Comparison of ENCODE assay signal across 1 cellular context in genomic region chr12:124914392-124915248, GRCh38.
TF ChIP-seq lines count a peak whose summit lies in the region.

TSS of gene UBC (minus strand) at chr12:124914650. CDS start at chr12:124913771, 879 bp downstream.

TF ChIP-seq in H1, 55 proteins besides CTCF, POLR2A, EP300 and RAD21 (continued from another document):
- peak; percentile 34 for TF ChIP-seq ATF2 (IDR thresholded peaks at IDR 0.05; ENCODE audit: low read length)
- TF ChIP-seq HDAC2 (IDR thresholded peaks at IDR 0.05; ENCODE audit: borderline replicate concordance in 1 of 2, low read depth in 2 of 2, low read length in 2 of 2): 0 out of 4 replicates have a peak, but pooled peaks of 1 of the 2 experiments have one; percentile 59
- TF ChIP-seq NANOG (IDR thresholded peaks at IDR 0.05; ENCODE audit: insufficient read depth, low read depth, low read length, poor library complexity, severe bottlenecking): peak; percentile 9
- TF ChIP-seq HDAC6 (IDR thresholded peaks at IDR 0.05; ENCODE audit: low read depth, low read length): no peak
- TF ChIP-seq SAP30 (IDR thresholded peaks at IDR 0.05; ENCODE audit: insufficient read depth, insufficient replicate concordance, low read length): no peak
- TF ChIP-seq BCL11A (IDR thresholded peaks at IDR 0.05; ENCODE audit: low read depth in 2 of 2, low read length in 2 of 2): no peak
- TF ChIP-seq FOSL1 (IDR thresholded peaks at IDR 0.05; ENCODE audit: insufficient read depth, low read depth, low read length): peak; percentile 46; the same call in 1 of the 2 replicates
- TF ChIP-seq JUND (IDR thresholded peaks at IDR 0.05; ENCODE audit: low read length): peak; percentile 95
- peak; percentile 100 for TF ChIP-seq PHF8 (conservative IDR thresholded peaks at IDR 0.05; ENCODE audit: low read depth, low read length)
- no peak; the same call in 1 of the 2 replicates for TF ChIP-seq KDM1A (IDR thresholded peaks at IDR 0.05; ENCODE audit: borderline replicate concordance, low read length)
- peak; percentile 99 for TF ChIP-seq TAF1 (IDR thresholded peaks at IDR 0.05; ENCODE audit: low read depth, low read length)
- TF ChIP-seq TCF12 (IDR thresholded peaks at IDR 0.05; ENCODE audit: low read depth, low read length): no peak
- TF ChIP-seq, protein P1, sequence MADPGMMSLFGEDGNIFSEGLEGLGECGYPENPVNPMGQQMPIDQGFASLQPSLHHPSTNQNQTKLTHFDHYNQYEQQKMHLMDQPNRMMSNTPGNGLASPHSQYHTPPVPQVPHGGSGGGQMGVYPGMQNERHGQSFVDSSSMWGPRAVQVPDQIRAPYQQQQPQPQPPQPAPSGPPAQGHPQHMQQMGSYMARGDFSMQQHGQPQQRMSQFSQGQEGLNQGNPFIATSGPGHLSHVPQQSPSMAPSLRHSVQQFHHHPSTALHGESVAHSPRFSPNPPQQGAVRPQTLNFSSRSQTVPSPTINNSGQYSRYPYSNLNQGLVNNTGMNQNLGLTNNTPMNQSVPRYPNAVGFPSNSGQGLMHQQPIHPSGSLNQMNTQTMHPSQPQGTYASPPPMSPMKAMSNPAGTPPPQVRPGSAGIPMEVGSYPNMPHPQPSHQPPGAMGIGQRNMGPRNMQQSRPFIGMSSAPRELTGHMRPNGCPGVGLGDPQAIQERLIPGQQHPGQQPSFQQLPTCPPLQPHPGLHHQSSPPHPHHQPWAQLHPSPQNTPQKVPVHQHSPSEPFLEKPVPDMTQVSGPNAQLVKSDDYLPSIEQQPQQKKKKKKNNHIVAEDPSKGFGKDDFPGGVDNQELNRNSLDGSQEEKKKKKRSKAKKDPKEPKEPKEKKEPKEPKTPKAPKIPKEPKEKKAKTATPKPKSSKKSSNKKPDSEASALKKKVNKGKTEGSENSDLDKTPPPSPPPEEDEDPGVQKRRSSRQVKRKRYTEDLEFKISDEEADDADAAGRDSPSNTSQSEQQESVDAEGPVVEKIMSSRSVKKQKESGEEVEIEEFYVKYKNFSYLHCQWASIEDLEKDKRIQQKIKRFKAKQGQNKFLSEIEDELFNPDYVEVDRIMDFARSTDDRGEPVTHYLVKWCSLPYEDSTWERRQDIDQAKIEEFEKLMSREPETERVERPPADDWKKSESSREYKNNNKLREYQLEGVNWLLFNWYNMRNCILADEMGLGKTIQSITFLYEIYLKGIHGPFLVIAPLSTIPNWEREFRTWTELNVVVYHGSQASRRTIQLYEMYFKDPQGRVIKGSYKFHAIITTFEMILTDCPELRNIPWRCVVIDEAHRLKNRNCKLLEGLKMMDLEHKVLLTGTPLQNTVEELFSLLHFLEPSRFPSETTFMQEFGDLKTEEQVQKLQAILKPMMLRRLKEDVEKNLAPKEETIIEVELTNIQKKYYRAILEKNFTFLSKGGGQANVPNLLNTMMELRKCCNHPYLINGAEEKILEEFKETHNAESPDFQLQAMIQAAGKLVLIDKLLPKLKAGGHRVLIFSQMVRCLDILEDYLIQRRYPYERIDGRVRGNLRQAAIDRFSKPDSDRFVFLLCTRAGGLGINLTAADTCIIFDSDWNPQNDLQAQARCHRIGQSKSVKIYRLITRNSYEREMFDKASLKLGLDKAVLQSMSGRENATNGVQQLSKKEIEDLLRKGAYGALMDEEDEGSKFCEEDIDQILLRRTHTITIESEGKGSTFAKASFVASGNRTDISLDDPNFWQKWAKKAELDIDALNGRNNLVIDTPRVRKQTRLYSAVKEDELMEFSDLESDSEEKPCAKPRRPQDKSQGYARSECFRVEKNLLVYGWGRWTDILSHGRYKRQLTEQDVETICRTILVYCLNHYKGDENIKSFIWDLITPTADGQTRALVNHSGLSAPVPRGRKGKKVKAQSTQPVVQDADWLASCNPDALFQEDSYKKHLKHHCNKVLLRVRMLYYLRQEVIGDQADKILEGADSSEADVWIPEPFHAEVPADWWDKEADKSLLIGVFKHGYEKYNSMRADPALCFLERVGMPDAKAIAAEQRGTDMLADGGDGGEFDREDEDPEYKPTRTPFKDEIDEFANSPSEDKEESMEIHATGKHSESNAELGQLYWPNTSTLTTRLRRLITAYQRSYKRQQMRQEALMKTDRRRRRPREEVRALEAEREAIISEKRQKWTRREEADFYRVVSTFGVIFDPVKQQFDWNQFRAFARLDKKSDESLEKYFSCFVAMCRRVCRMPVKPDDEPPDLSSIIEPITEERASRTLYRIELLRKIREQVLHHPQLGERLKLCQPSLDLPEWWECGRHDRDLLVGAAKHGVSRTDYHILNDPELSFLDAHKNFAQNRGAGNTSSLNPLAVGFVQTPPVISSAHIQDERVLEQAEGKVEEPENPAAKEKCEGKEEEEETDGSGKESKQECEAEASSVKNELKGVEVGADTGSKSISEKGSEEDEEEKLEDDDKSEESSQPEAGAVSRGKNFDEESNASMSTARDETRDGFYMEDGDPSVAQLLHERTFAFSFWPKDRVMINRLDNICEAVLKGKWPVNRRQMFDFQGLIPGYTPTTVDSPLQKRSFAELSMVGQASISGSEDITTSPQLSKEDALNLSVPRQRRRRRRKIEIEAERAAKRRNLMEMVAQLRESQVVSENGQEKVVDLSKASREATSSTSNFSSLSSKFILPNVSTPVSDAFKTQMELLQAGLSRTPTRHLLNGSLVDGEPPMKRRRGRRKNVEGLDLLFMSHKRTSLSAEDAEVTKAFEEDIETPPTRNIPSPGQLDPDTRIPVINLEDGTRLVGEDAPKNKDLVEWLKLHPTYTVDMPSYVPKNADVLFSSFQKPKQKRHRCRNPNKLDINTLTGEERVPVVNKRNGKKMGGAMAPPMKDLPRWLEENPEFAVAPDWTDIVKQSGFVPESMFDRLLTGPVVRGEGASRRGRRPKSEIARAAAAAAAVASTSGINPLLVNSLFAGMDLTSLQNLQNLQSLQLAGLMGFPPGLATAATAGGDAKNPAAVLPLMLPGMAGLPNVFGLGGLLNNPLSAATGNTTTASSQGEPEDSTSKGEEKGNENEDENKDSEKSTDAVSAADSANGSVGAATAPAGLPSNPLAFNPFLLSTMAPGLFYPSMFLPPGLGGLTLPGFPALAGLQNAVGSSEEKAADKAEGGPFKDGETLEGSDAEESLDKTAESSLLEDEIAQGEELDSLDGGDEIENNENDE (IDR thresholded peaks at IDR 0.05; ENCODE audit: insufficient replicate concordance, low read length): no peak
- TF ChIP-seq SRF (IDR thresholded peaks at IDR 0.05; ENCODE audit: low read depth, low read length): no peak
- TF ChIP-seq, protein P2, sequence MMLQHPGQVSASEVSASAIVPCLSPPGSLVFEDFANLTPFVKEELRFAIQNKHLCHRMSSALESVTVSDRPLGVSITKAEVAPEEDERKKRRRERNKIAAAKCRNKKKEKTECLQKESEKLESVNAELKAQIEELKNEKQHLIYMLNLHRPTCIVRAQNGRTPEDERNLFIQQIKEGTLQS (IDR thresholded peaks at IDR 0.05; ENCODE audit: insufficient read depth, low read depth, low read length): peak; percentile 35; the same call in 1 of the 2 replicates
- peak; percentile 88 for TF ChIP-seq BACH1 (IDR thresholded peaks at IDR 0.05; ENCODE audit: low read length)
- peak; percentile 95 for TF ChIP-seq CHD2 (IDR thresholded peaks at IDR 0.05; ENCODE audit: low read length)
- peak; percentile 98 for TF ChIP-seq TBP (IDR thresholded peaks at IDR 0.05; ENCODE audit: low read depth, low read length)
- TF ChIP-seq TEAD4 (IDR thresholded peaks at IDR 0.05; ENCODE audit: low read depth, low read length): peak; percentile 57; the same call in 1 of the 2 replicates
- TF ChIP-seq CTBP2 (IDR thresholded peaks at IDR 0.05; ENCODE audit: borderline replicate concordance, insufficient read depth, insufficient read length, low read length): no peak
- peak; percentile 63; the same call in 1 of the 2 replicates for TF ChIP-seq MAFK (IDR thresholded peaks at IDR 0.05; ENCODE audit: low read depth, low read length)
- TF ChIP-seq EGR1 (IDR thresholded peaks at IDR 0.05; ENCODE audit: borderline replicate concordance, low read depth, low read length): peak; percentile 87
- TF ChIP-seq SP2 (IDR thresholded peaks at IDR 0.05; ENCODE audit: low read length): no peak
- no peak for TF ChIP-seq USF2 (IDR thresholded peaks at IDR 0.05; ENCODE audit: low read length)
- TF ChIP-seq RFX5 (IDR thresholded peaks at IDR 0.05; ENCODE audit: borderline replicate concordance, low read depth, low read length): peak; percentile 66; the same call in 1 of the 2 replicates
- TF ChIP-seq RBBP5 (IDR thresholded peaks at IDR 0.05; ENCODE audit: borderline replicate concordance, low read depth, low read length): no peak; the same call in 1 of the 2 replicates
- no peak for TF ChIP-seq RXRA (IDR thresholded peaks at IDR 0.05; ENCODE audit: insufficient read depth, low read depth, low read length)
- TF ChIP-seq JUN (IDR thresholded peaks at IDR 0.05; ENCODE audit: low read depth, low read length): peak; percentile 66; the same call in 1 of the 2 replicates
- TF ChIP-seq KDM4A (IDR thresholded peaks at IDR 0.05; ENCODE audit: low read depth, low read length, severe bottlenecking): peak; percentile 70
- peak; percentile 96 for TF ChIP-seq SP1 (IDR thresholded peaks at IDR 0.05; ENCODE audit: low read depth, low read length)
- no peak for TF ChIP-seq CBX5 (IDR thresholded peaks at IDR 0.05; ENCODE audit: low read depth, low read length)
- TF ChIP-seq CHD1 (IDR thresholded peaks at IDR 0.05; ENCODE audit: low read depth, low read length): no peak; the same call in 1 of the 2 replicates
- peak; percentile 95 for TF ChIP-seq GTF2F1 (IDR thresholded peaks at IDR 0.05; ENCODE audit: borderline replicate concordance, low read depth, low read length)
- TF ChIP-seq ZNF274 (IDR thresholded peaks at IDR 0.05; ENCODE audit: borderline replicate concordance, extremely low read depth, low read length): no peak
- TF ChIP-seq RNF2 (IDR thresholded peaks at IDR 0.05; ENCODE audit: borderline replicate concordance, low read depth, low read length, missing control alignments, poor library complexity, severe bottlenecking): no peak
- no peak for TF ChIP-seq NRF1 (IDR thresholded peaks at IDR 0.05; ENCODE audit: low read depth, low read length)
- no peak for TF ChIP-seq SIX5 (IDR thresholded peaks at IDR 0.05; ENCODE audit: low read depth, low read length)
- TF ChIP-seq, protein P3, sequence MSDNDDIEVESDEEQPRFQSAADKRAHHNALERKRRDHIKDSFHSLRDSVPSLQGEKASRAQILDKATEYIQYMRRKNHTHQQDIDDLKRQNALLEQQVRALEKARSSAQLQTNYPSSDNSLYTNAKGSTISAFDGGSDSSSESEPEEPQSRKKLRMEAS (IDR thresholded peaks at IDR 0.05): no peak; the same call in 1 of the 2 replicates
- TF ChIP-seq CBX8 (IDR thresholded peaks at IDR 0.05; ENCODE audit: borderline replicate concordance, low read depth, low read length): no peak
- no peak for TF ChIP-seq SUZ12 (IDR thresholded peaks at IDR 0.05; ENCODE audit: low read length)
- TF ChIP-seq SP4 (IDR thresholded peaks at IDR 0.05; ENCODE audit: low read length): peak; percentile 92; the same call in 1 of the 2 replicates
